ENCODE assay signal across 3 cellular contexts in genomic region chr9:14733130-14733529, GRCh38.
TF ChIP-seq lines count a peak whose summit lies in the region.

No MANE protein-coding gene starts in this region.

TF ChIP-seq in A549, 52 proteins besides CTCF, POLR2A, EP300 and RAD21:
- TF ChIP-seq SREBF2 (IDR thresholded peaks at IDR 0.05) (no peak), USF2 (IDR thresholded peaks at IDR 0.05) (no peak), ELK1 (IDR thresholded peaks at IDR 0.05; ENCODE audit: low read depth, low read length) (no peak), BHLHE40 (IDR thresholded peaks at IDR 0.05; ENCODE audit: low read depth, low read length) (no peak), MAFK (IDR thresholded peaks at IDR 0.05; ENCODE audit: partially characterized antibody) (peak; percentile 92), FOSL2 (IDR thresholded peaks at IDR 0.05) (no peak), FOSL2 (CRISPR knock-in tag; IDR thresholded peaks at IDR 0.05) (no peak)
TF ChIP-seq in A549: peak in this region for 1.

TF ChIP-seq in IMR-90, 13 proteins besides CTCF, POLR2A, EP300 and RAD21:
- TF ChIP-seq MAFK (IDR thresholded peaks at IDR 0.05; ENCODE audit: low read depth, low read length) (peak; percentile 93), USF2 (IDR thresholded peaks at IDR 0.05; ENCODE audit: low read depth, low read length) (no peak)

TF ChIP-seq in H1, 55 proteins besides CTCF, POLR2A, EP300 and RAD21:
- TF ChIP-seq CHD7 (IDR thresholded peaks at IDR 0.05; ENCODE audit: insufficient replicate concordance, low read length): no peak
- no peak for TF ChIP-seq KDM1A (IDR thresholded peaks at IDR 0.05; ENCODE audit: borderline replicate concordance, low read length)
- peak; percentile 68; the same call in 1 of the 2 replicates for TF ChIP-seq MAFK (IDR thresholded peaks at IDR 0.05; ENCODE audit: low read depth, low read length)
- no peak for TF ChIP-seq NRF1 (IDR thresholded peaks at IDR 0.05; ENCODE audit: low read depth, low read length)
- TF ChIP-seq PHF8 (conservative IDR thresholded peaks at IDR 0.05; ENCODE audit: low read depth, low read length): no peak
- TF ChIP-seq SIX5 (IDR thresholded peaks at IDR 0.05; ENCODE audit: low read depth, low read length): no peak
TF ChIP-seq in H1: peak in this region for 1.
